Comparison of ENCODE assay signal across 8 cellular contexts in the genomic region with DNA sequence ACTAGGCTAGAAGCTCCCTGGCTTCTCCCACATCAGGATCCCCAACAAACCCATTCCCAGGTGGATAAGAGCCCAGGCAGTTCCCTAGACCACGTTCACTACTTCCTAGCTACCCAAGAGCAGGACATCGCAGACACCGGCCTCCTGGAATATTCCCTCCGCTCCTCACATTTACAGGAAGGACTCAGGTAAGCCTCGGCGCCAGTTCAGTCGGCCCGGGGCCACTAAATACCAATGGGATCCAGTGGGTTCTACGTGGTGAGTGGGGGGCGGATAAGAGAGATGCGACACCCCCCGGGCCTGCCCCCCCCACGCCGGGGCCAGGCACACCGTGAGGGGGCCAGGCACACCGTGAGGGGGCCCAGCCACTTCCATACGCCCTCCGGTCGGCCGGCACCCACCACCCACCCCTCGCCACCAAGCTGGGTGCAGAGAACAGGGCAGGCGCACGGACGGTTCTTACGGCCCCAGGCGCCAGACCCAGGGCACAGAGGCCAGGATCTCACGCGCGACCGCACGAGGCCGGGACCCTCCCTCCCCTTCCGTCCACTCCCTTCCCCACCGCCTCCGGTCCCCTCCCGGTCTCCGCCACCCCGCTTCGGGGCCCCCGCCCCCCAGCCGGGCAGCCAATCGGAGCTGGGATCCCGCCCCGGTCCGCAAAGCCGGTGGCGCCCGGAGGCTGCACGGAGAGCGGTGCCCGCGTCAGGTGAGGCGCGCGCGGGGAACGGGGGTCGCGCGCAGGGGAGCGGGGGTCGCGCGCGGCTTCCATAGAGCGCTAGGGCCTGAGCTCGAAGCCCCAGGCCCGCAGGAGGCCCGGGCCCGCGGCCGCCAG. TPM values are rescaled to one million over a fixed set of nuclear protein-coding genes. Genes with fewer than 3 reads are reported as not detected.
DNase-seq lines count a peak whose midpoint lies in the region; ATAC-seq, FAIRE-seq and TF ChIP-seq lines count a peak whose summit lies in the region.

A gene with protein sequence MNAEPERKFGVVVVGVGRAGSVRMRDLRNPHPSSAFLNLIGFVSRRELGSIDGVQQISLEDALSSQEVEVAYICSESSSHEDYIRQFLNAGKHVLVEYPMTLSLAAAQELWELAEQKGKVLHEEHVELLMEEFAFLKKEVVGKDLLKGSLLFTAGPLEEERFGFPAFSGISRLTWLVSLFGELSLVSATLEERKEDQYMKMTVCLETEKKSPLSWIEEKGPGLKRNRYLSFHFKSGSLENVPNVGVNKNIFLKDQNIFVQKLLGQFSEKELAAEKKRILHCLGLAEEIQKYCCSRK (plus strand): TSS at position 652 of the 832 bp plus-strand sequence. CDS start 12,479 bp downstream, outside the sequence.

- in situ Hi-C loops in HAP-1 (cut with MboI; ENCODE audit: low sequenced_read_pairs): no loop called here

- H3K9me3 ChIP-seq in HAP-1 (no peaks in the 10 kb centered on the region), ectodermal cell (ENCODE audit: control insufficient read depth, low read length) (no peaks in the 10 kb centered on the region), lung (ENCODE audit: control insufficient read depth in 2 of 2, insufficient read depth in 1 of 2, low read length in 1 of 2) (no peaks in the 10 kb centered on the region)

- H3K4me3 ChIP-seq in HAP-1: peak within 1 kb of the TSS; percentile 51
- peak within 1 kb of the TSS; percentile 46 for H3K4me3 ChIP-seq in ectodermal cell (ENCODE audit: insufficient read depth, low read depth, low read length)
- H3K4me3 ChIP-seq in lung: peak within 1 kb of the TSS; percentile 72

- H3K4me1 ChIP-seq in HAP-1: peaks cover 8% of the 10 kb centered on the region
- peaks cover 7% of the 10 kb centered on the region for H3K4me1 ChIP-seq in ectodermal cell (ENCODE audit: control insufficient read depth, insufficient read depth, low read length)
- H3K4me1 ChIP-seq in lung (ENCODE audit: control insufficient read depth in 2 of 2, insufficient read depth in 2 of 2, low read length in 2 of 2): peaks cover 0 to 6% of the 10 kb centered on the region in 2 donors

- FAIRE-seq in GM12891 (lab: Jason Lieb, UNC) (peak; percentile 9), RCC 7860 (lab: Jason Lieb, UNC) (no peak)

- DNase-seq in GM12891 (ENCODE audit: insufficient read length, low spot score): peak; percentile 67
- DNase-seq in HAP-1 (ENCODE audit: low spot score in 2 of 2): peak; percentile 23 to 82
- peak; percentile 41 for DNase-seq in NCI-H1105 treated with DMSO at 0.1 percent for 48 hours (lab: John Stamatoyannopoulos, UW)
- peak; percentile 53 to 54 for DNase-seq in activated CD4-positive, alpha-beta T cell treated with anti-CD3 and anti-CD28 coated beads, Interleukin-2, amount 50 U/mL, for 4 hours
- DNase-seq in lung (ENCODE audit: low spot score): peak; percentile 80
- peak; percentile 45 to 49 (median 47) for DNase-seq in stimulated activated CD4-positive, alpha-beta T cell treated with anti-CD3 and anti-CD28 coated beads, TNF-alpha, amount 100 ng/mL, for 4 hours (ENCODE audit: low read depth in 3 of 3)
- DNase-seq in RCC 7860 (ENCODE audit: low spot score): no peak

- H3K36me3 ChIP-seq in HAP-1 (replicated peaks) (no peaks in the 10 kb centered on the region), ectodermal cell (ENCODE audit: control insufficient read depth, insufficient read depth, low read length) (no peaks in the 10 kb centered on the region), lung (ENCODE audit: control insufficient read depth in 2 of 2, insufficient read depth in 2 of 2, low read length in 2 of 2) (no peaks in the 10 kb centered on the region)

- peak; percentile 87 for ATAC-seq in lung (ENCODE audit: insufficient read depth, low FRiP score)

- no peak for TF ChIP-seq POLR2A in GM12891 (IDR thresholded peaks at IDR 0.05; ENCODE audit: low read depth, low read length)

- H3K27me3 ChIP-seq in HAP-1 (ENCODE audit: low read depth): no peaks in the 10 kb centered on the region
- peaks cover 42% of the 10 kb centered on the region for H3K27me3 ChIP-seq in ectodermal cell (ENCODE audit: control insufficient read depth, insufficient read depth, low read length, poor library complexity, severe bottlenecking)
- H3K27me3 ChIP-seq in lung (ENCODE audit: control insufficient read depth, insufficient read depth): no peaks in the 10 kb centered on the region

- H3K27ac ChIP-seq in ectodermal cell (ENCODE audit: insufficient read depth, low read depth, low read length, poor library complexity, severe bottlenecking): no peak within 1 kb of the TSS
- peak within 1 kb of the TSS in 1 of 2 donors; percentile 78 for H3K27ac ChIP-seq in lung (ENCODE audit: low read depth in 1 of 2, low read length in 1 of 2)

- 2% methylated on average over 71 to 72 of the region's 72 CpGs for WGBS in ectodermal cell, 2 experiments
- 2 to 3% methylated on average over 54 to 72 of the region's 72 CpGs for WGBS in lung, 2 donors

- no peak for TF ChIP-seq CTCF in lung (IDR thresholded peaks at IDR 0.05; ENCODE audit: control extremely low read depth, extremely low read depth)

TF ChIP-seq in GM12891, 5 proteins besides CTCF, POLR2A, EP300 and RAD21:
- TF ChIP-seq POU2F2 (IDR thresholded peaks at IDR 0.05; ENCODE audit: low read depth, low read length): no peak
- no peak for TF ChIP-seq PAX5 (IDR thresholded peaks at IDR 0.05; ENCODE audit: insufficient read depth, low read length, severe bottlenecking)
- no peak for TF ChIP-seq TAF1 (IDR thresholded peaks at IDR 0.05; ENCODE audit: low read depth, low read length)
- TF ChIP-seq POLR2AphosphoS5 (IDR thresholded peaks at IDR 0.05; ENCODE audit: low read depth, low read length): no peak
- no peak for TF ChIP-seq SPI1 (IDR thresholded peaks at IDR 0.05; ENCODE audit: low read depth, low read length)

RNA-seq across cellular contexts. Expression of the gene that starts here (rescaled TPM):
- polyA plus RNA-seq in GM12891 (2012; ENCODE audit: low read depth, missing spikeins): 46.3 TPM
- 20.0 TPM for polyA plus RNA-seq in ectodermal cell (2013, experiment 1 of 4)
- polyA plus RNA-seq in ectodermal cell (2013, experiment 2 of 4): 20.0 TPM
- 17.4 TPM for polyA plus RNA-seq in ectodermal cell (2013, experiment 3 of 4)
- polyA plus RNA-seq in ectodermal cell (2013, experiment 4 of 4): 19.7 TPM
- total RNA-seq in lung: 10 to 100 TPM; 25.9 to 92.2 TPM
- polyA plus RNA-seq in lung: 100 to 1,000 TPM; 102 to 143 TPM
